In genomic region chr1:4362314-4363044, GRCh38 we compare ENCODE assay signal across 13 cellular contexts.
A peak's percentile ranks its signal among the peaks of the same experiment; 100 is the strongest.
DNase-seq lines count a peak whose midpoint lies in the region; ATAC-seq lines count a peak whose summit lies in the region.
"Had no signal": no experiment of that assay in that cellular context is flagged by ENCODE, and none has a peak within 500 bp of the region (broad histone marks: within the 10 kb centered on the region; RNA-seq: fewer than 3 reads in every experiment).

No MANE protein-coding gene starts in this region.

- DNase-seq in ELF-1 (ENCODE audit: low read depth, low spot score), result peak; percentile 14
- DNase-seq in HT1080 (ENCODE audit: low read depth), result peak; percentile 10
- peak; percentile 7 for DNase-seq in SK-MEL-5 (ENCODE audit: low read depth, low spot score)
- peak; percentile 17 for DNase-seq in mucosa of gallbladder (ENCODE audit: low spot score)
- no peak for DNase-seq in activated effector memory CD4-positive, alpha-beta T cell treated with anti-CD3 and anti-CD28 coated beads, Interleukin-2, amount 50 U/mL, for 16 hours
- no peak for DNase-seq in NCI-H1417 treated with DMSO at 0.1 percent for 48 hours (lab: John Stamatoyannopoulos, UW)
- DNase-seq: ACHN; CD4-positive, CD25-positive, alpha-beta regulatory T cell; DMS53; GM23248; HCEC 1CT; HFFc6 had no signal

- in situ Hi-C loops in SK-MEL-5 (cut with HindIII; ENCODE audit: low pct_unique_long_range_greater_than_20kb, low sequenced_read_pairs), result no loop called here

- no peak for ATAC-seq in HG02852 (IDR thresholded peaks at IDR 0.05; ENCODE audit: unreplicated experiment)

Comparison
In these comparisons a context has a peak if more than half of its experiments do, and no peak if none do; other contexts are left out.
1. DNase-seq: peak in ELF-1 (single experiment), HT1080 (single experiment), SK-MEL-5 (single experiment) and mucosa of gallbladder (single experiment); none in activated effector memory CD4-positive, alpha-beta T cell treated with anti-CD3 and anti-CD28 coated beads, Interleukin-2, amount 50 U/mL, for 16 hours (single experiment) and NCI-H1417 treated with DMSO at 0.1 percent for 48 hours (single experiment).